ENCODE assay signal across 9 cellular contexts in genomic region chr3:19348929-19349564, GRCh38.
DNase-seq lines count a peak whose midpoint lies in the region; ATAC-seq, FAIRE-seq and TF ChIP-seq lines count a peak whose summit lies in the region.
"Had no signal": no experiment of that assay in that cellular context is flagged by ENCODE, and none has a peak within 500 bp of the region (broad histone marks: within the 10 kb centered on the region; RNA-seq: fewer than 3 reads in every experiment).

No MANE protein-coding gene starts in this region.

- no peaks in the 10 kb centered on the region for H4K20me1 ChIP-seq in fibroblast of lung (ENCODE audit: control insufficient read depth, extremely low read depth, insufficient read depth, low read length)

- peak; percentile 34 for DNase-seq in CD1c-positive myeloid dendritic cell (ENCODE audit: extremely low spot score)
- DNase-seq in OCI-M1 (lab: John Stamatoyannopoulos, UW): peak; percentile 44
- peak; percentile 3 to 21 for DNase-seq in fibroblast of lung (ENCODE audit: low read depth in 2 of 2)
- peak; percentile 64 for DNase-seq in small intestine
- no peak for DNase-seq in activated effector memory CD4-positive, alpha-beta T cell treated with anti-CD3 and anti-CD28 coated beads, Interleukin-2, amount 50 U/mL, for 16 hours
- DNase-seq in effector memory CD4-positive, alpha-beta T cell: no peak

- no peak overlapping the region for H3K27ac ChIP-seq in fibroblast of lung (ENCODE audit: insufficient read depth, low read length)
- H3K27ac ChIP-seq in small intestine (ENCODE audit: low read depth in 1 of 2, low read length in 1 of 2): no peak overlapping the region
- no peak overlapping the region for H3K27ac ChIP-seq in effector memory CD4-positive, alpha-beta T cell (ENCODE audit: insufficient read depth, low read length, poor library complexity, severe bottlenecking)
- H3K27ac ChIP-seq: SJSA1 had no signal

- H2AFZ ChIP-seq in fibroblast of lung (ENCODE audit: low read length): no peak overlapping the region

- no peak overlapping the region for H3K9ac ChIP-seq in fibroblast of lung (ENCODE audit: insufficient read depth, low read length)

- H3K4me1 ChIP-seq in fibroblast of lung (ENCODE audit: control insufficient read depth, extremely low read depth, insufficient read depth, low read length) (no peaks in the 10 kb centered on the region), small intestine (ENCODE audit: control insufficient read depth in 2 of 2, insufficient read depth in 1 of 2, low read depth in 1 of 2, low read length in 1 of 2) (no peaks in the 10 kb centered on the region)
- no peaks in the 10 kb centered on the region for H3K4me1 ChIP-seq in effector memory CD4-positive, alpha-beta T cell (ENCODE audit: control insufficient read depth, insufficient read depth, low read length, poor library complexity, severe bottlenecking)
- H3K4me1 ChIP-seq: SJSA1 had no signal

- ATAC-seq in GM18519 (IDR thresholded peaks at IDR 0.05; ENCODE audit: low FRiP score, unreplicated experiment) (peak; percentile 47), HG03025 (IDR thresholded peaks at IDR 0.05; ENCODE audit: low FRiP score, unreplicated experiment) (peak; percentile 73)

- no peak overlapping the region for H3K4me3 ChIP-seq in fibroblast of lung (replicated peaks in 1 of 4; ENCODE audit: control extremely low read depth in 1 of 4, insufficient read depth in 1 of 4, low read depth in 3 of 4, low read length in 4 of 4)
- no peak overlapping the region for H3K4me3 ChIP-seq in small intestine (ENCODE audit: low read depth in 1 of 2, low read length in 2 of 2)
- no peak overlapping the region for H3K4me3 ChIP-seq in effector memory CD4-positive, alpha-beta T cell (ENCODE audit: insufficient read depth, low read depth, low read length, poor library complexity, severe bottlenecking)
- H3K4me3 ChIP-seq: SJSA1 had no signal

- no peaks in the 10 kb centered on the region for H3K36me3 ChIP-seq in fibroblast of lung (ENCODE audit: control insufficient read depth, insufficient read depth, low read length)
- H3K36me3 ChIP-seq in small intestine (ENCODE audit: control insufficient read depth in 2 of 2, insufficient read depth in 2 of 2, low read length in 2 of 2): no peaks in the 10 kb centered on the region
- no peaks in the 10 kb centered on the region for H3K36me3 ChIP-seq in effector memory CD4-positive, alpha-beta T cell (ENCODE audit: control insufficient read depth, insufficient read depth, low read length)
- H3K36me3 ChIP-seq: SJSA1 had no signal

- peak in 1 of 2 donors; percentile 58 for TF ChIP-seq CTCF in fibroblast of lung (conservative IDR thresholded peaks at IDR 0.05 in 1 of 2, IDR thresholded peaks at IDR 0.05 in 1 of 2; ENCODE audit: low read depth in 1 of 2, low read length in 2 of 2)

- 9 to 23% (median 11%) methylated on average over 5 of the region's 5 CpGs for WGBS in small intestine, 3 donors

- peak; percentile 23 for FAIRE-seq in small intestine (lab: Jason Lieb, UNC)

- H3K4me2 ChIP-seq in fibroblast of lung (ENCODE audit: extremely low read depth, insufficient read depth, low read length): no peak overlapping the region

- H3K27me3 ChIP-seq in fibroblast of lung (ENCODE audit: control insufficient read depth, insufficient read depth, low read length) (no peaks in the 10 kb centered on the region), small intestine (ENCODE audit: control insufficient read depth in 2 of 2, insufficient read depth in 2 of 2, low read length in 2 of 2) (no peaks in the 10 kb centered on the region)
- H3K27me3 ChIP-seq in effector memory CD4-positive, alpha-beta T cell (replicated peaks; ENCODE audit: control insufficient read depth, insufficient read depth, low read length, poor library complexity, severe bottlenecking): no peaks in the 10 kb centered on the region
- H3K27me3 ChIP-seq: SJSA1 had no signal

- H3K79me2 ChIP-seq in fibroblast of lung (ENCODE audit: control insufficient read depth, insufficient read depth, low read length): no peaks in the 10 kb centered on the region

- no peaks in the 10 kb centered on the region for H3K9me3 ChIP-seq in fibroblast of lung (ENCODE audit: control insufficient read depth, insufficient read depth, low read depth, low read length)
- H3K9me3 ChIP-seq in small intestine (ENCODE audit: control insufficient read depth, low read depth): no peaks in the 10 kb centered on the region
- H3K9me3 ChIP-seq in effector memory CD4-positive, alpha-beta T cell (ENCODE audit: control insufficient read depth, low read length): no peaks in the 10 kb centered on the region
- H3K9me3 ChIP-seq: SJSA1 had no signal

Comparison
In these comparisons a context has a peak if more than half of its experiments do, and no peak if none do; other contexts are left out.
1. DNase-seq: peak in CD1c-positive myeloid dendritic cell (single experiment), OCI-M1 (single experiment), fibroblast of lung (2 of 2) and small intestine (single experiment); none in activated effector memory CD4-positive, alpha-beta T cell treated with anti-CD3 and anti-CD28 coated beads, Interleukin-2, amount 50 U/mL, for 16 hours (single experiment) and effector memory CD4-positive, alpha-beta T cell (0 of 3).